ENCODE assay signal across 11 cellular contexts in the genomic region with DNA sequence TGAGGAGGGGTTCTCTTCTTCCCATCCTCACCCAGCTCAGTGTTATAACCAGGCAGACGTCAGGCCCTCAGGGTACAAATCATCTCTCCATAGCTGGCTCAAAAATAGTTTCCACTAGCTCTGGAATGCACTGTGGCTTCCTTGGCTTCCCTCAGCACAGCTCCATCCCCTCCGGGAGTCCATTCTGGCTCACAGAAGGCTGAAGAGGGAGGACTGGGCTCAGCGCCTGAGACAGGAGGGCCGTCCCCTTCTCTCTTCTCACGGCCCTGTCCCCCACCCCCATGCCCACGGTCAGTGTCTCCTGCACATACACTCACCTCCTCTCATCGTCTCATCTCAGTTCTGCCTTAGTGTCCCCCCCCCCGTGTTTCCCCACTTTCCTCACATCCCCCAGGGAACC. TPM values are rescaled to one million over a fixed set of nuclear protein-coding genes. Genes with fewer than 3 reads are reported as not detected.
DNase-seq lines count a peak whose midpoint lies in the region; ATAC-seq lines count a peak whose summit lies in the region.
"Had no signal": no experiment of that assay in that cellular context is flagged by ENCODE, and none has a peak within 500 bp of the region (broad histone marks: within the 10 kb centered on the region; RNA-seq: fewer than 3 reads in every experiment).

No MANE protein-coding gene starts in this region.

- H3K4me1 ChIP-seq in BLaER1 (peaks cover 74% of the 10 kb centered on the region), rectal smooth muscle tissue (ENCODE audit: control insufficient read depth, insufficient read depth, low read length) (peaks cover 29% of the 10 kb centered on the region)

- H3K27ac Mint-ChIP-seq in natural killer cell treated with Interleukin-12 subunit alpha and Interleukin-12 subunit beta and Interleukin-15 and Interleukin-18, amount 100 ng/mL, for 72 hours: no peak overlapping the region

- H3K4me3 ChIP-seq in BLaER1 (peak overlapping the region; percentile 25; the same call in 1 of the 2 replicates), rectal smooth muscle tissue (ENCODE audit: low read length) (peak overlapping the region; percentile 24)

- H3K36me3 Mint-ChIP-seq in natural killer cell treated with Interleukin-12 subunit alpha and Interleukin-12 subunit beta and Interleukin-15 and Interleukin-18, amount 100 ng/mL, for 72 hours: no peaks in the 10 kb centered on the region

- peak overlapping the region; percentile 70; the same call in 1 of the 2 replicates for H3K9ac ChIP-seq in BLaER1
- peak overlapping the region; percentile 24 for H3K9ac ChIP-seq in rectal smooth muscle tissue (ENCODE audit: low read length)

- intact Hi-C loops in left cardiac atrium (cut with DNase I): no loop called here

- H3K9me3 ChIP-seq in BLaER1: no peaks in the 10 kb centered on the region

- H3K4me2 ChIP-seq in BLaER1: peak overlapping the region; percentile 85

- in situ Hi-C loops in KBM-7 (cut with MboI; ENCODE audit: low pct_unique_long_range_greater_than_20kb, low sequenced_read_pairs): no loop called here

- H3K27me3 Mint-ChIP-seq in natural killer cell treated with Interleukin-12 subunit alpha and Interleukin-12 subunit beta and Interleukin-15 and Interleukin-18, amount 100 ng/mL, for 72 hours: peaks cover 8 to 15% of the 10 kb centered on the region in 2 donors

- H3K27me3 ChIP-seq in BLaER1: no peaks in the 10 kb centered on the region
- H3K27me3 ChIP-seq in rectal smooth muscle tissue (ENCODE audit: control insufficient read depth, insufficient read depth, low read length): no peaks in the 10 kb centered on the region

- no peaks in the 10 kb centered on the region for H3K9me3 Mint-ChIP-seq in natural killer cell treated with Interleukin-12 subunit alpha and Interleukin-12 subunit beta and Interleukin-15 and Interleukin-18, amount 100 ng/mL, for 72 hours

- H3K36me3 ChIP-seq in BLaER1 (no peaks in the 10 kb centered on the region), rectal smooth muscle tissue (ENCODE audit: control insufficient read depth, insufficient read depth, low read length) (no peaks in the 10 kb centered on the region)

- H3K27ac ChIP-seq in BLaER1 (peak overlapping the region; percentile 85), angular gyrus (ENCODE audit: low read depth, low read length) (peak overlapping the region; percentile 83), rectal smooth muscle tissue (ENCODE audit: low read depth, low read length) (peak overlapping the region; percentile 93)

- H4K20me1 ChIP-seq in BLaER1: no peaks in the 10 kb centered on the region

- ATAC-seq in left cardiac atrium: peak; percentile 79 to 85
- no peak for ATAC-seq in natural killer cell treated with Interleukin-12 subunit alpha and Interleukin-12 subunit beta and Interleukin-15 and Interleukin-18, amount 100 ng/mL, for 72 hours

- DNase-seq in left cardiac atrium (peak; percentile 82), KBM-7 (no peak), DMS 273 treated with DMSO at 0.1 percent for 48 hours (lab: John Stamatoyannopoulos, UW) (no peak)
- no peak for DNase-seq in NK-92 treated with Interleukin-12 subunit alpha and Interleukin-12 subunit beta, amount 100 ng/mL, for 24 hours (lab: John Stamatoyannopoulos, UW)
- DNase-seq in natural killer cell treated with Interleukin-12 subunit alpha and Interleukin-12 subunit beta and Interleukin-15 and Interleukin-18, amount 100 ng/mL, for 72 hours (ENCODE audit: low spot score): no peak
- DNase-seq: activated CD4-positive, alpha-beta T cell treated with anti-CD3 and anti-CD28 coated beads, Interleukin-2, amount 50 U/mL, for 48 hours; erythroblast; NCI-H1417 treated with DMSO at 0.1 percent for 48 hours had no signal

- peaks cover 13 to 29% of the 10 kb centered on the region in 2 donors for H3K4me1 Mint-ChIP-seq in natural killer cell treated with Interleukin-12 subunit alpha and Interleukin-12 subunit beta and Interleukin-15 and Interleukin-18, amount 100 ng/mL, for 72 hours (ENCODE audit: low read depth in 2 of 2)

- H3K4me3 Mint-ChIP-seq in natural killer cell treated with Interleukin-12 subunit alpha and Interleukin-12 subunit beta and Interleukin-15 and Interleukin-18, amount 100 ng/mL, for 72 hours: no peak overlapping the region

RNA-seq across cellular contexts. Expression of a gene that starts 50.1 kb away (rescaled TPM):
- total RNA-seq in left cardiac atrium: 10 to 100 TPM; 14.8 to 18.8 TPM
- total RNA-seq in natural killer cell treated with Interleukin-12 subunit alpha and Interleukin-12 subunit beta and Interleukin-15 and Interleukin-18, amount 100 ng/mL, for 72 hours: 10 to 100 TPM; 42.0 to 56.7 TPM

Comparison
In these comparisons a context has a peak if more than half of its experiments do, and no peak if none do; other contexts are left out.
1. ATAC-seq: peak in left cardiac atrium (2 of 2); none in natural killer cell treated with Interleukin-12 subunit alpha and Interleukin-12 subunit beta and Interleukin-15 and Interleukin-18, amount 100 ng/mL, for 72 hours (0 of 2).
2. Peak in every context shown above with its lines, with median percentiles within 50 percentile points of each other: H3K27ac ChIP-seq.